In genomic region chr20:5222919-5223634, GRCh38 we compare ENCODE assay signal across 8 cellular contexts.
DNase-seq lines count a peak whose midpoint lies in the region; ATAC-seq, FAIRE-seq and TF ChIP-seq lines count a peak whose summit lies in the region.

No MANE protein-coding gene starts in this region.

- peak; percentile 95 for TF ChIP-seq RAD21 in HepG2 (CRISPR knock-in tag; IDR thresholded peaks at IDR 0.05)

- H3K4me1 ChIP-seq in HepG2 (ENCODE audit: insufficient read depth, low read length): peaks cover 17% of the 10 kb centered on the region

- no peaks in the 10 kb centered on the region; a peak in 1 of 5 replicates for H3K36me3 ChIP-seq in HepG2 (replicated peaks in 1 of 2; ENCODE audit: control insufficient read depth in 1 of 2, insufficient read depth in 2 of 2, low read length in 2 of 2)

- peak; percentile 95 for TF ChIP-seq CTCF in VCaP (conservative IDR thresholded peaks at IDR 0.05)
- TF ChIP-seq CTCF in HepG2 (CRISPR knock-in tag; IDR thresholded peaks at IDR 0.05): peak; percentile 98

- no peaks in the 10 kb centered on the region for H3K27me3 ChIP-seq in HepG2 (ENCODE audit: control insufficient read depth in 1 of 2, insufficient read depth in 2 of 2, low read length in 2 of 2)

- 37% methylated on average over 11 of the region's 11 CpGs for WGBS in HepG2 (ENCODE audit: low lambda C conversion rate)

- no TSS peak for BruUV-seq in HepG2 (replicated peaks; lab: Mats Ljungman, UMichigan)

- POLR2A ChIA-PET in HepG2 (lab: Yijun Ruan, JAX): interaction anchor here (1.0 to 1.5 kb wide), 2 partner anchors 11 to 103 kb away, joined by 3 to 8 read pairs; partner anchors contain the start of gene PCNA

- in situ Hi-C loops in HepG2 (cut with HindIII; ENCODE audit: extremely low pct_ligation_motif_present, low pct_unique_long_range_greater_than_20kb): no loop called here

- H3K4me3 ChIP-seq in HepG2 (replicated peaks in 1 of 3; ENCODE audit: insufficient read depth in 1 of 3, low read depth in 2 of 3, low read length in 3 of 3): no peak overlapping the region

- CTCF ChIA-PET in HepG2 (lab: Yijun Ruan, JAX; ENCODE audit: low intra/inter-chr PET ratio, low total read pairs): interaction anchor here (1.4 to 4.8 kb wide), 3 partner anchors 17 to 30 kb away, joined by 5 to 66 read pairs (median 6); no protein-coding TSS in a partner anchor

- intact Hi-C loops in HepG2 (cut with micrococcal nuclease; ENCODE audit: unreplicated experiment): loop anchor here (1.0 kb wide), 2 partner anchors 18 to 97 kb away; no protein-coding TSS in a partner anchor

- no peaks in the 10 kb centered on the region for H3K9me3 ChIP-seq in HepG2 (ENCODE audit: low read length)

- peak; percentile 83 for DNase-seq in AG20443 (ENCODE audit: low spot score)
- DNase-seq in NCI-H1092 (lab: John Stamatoyannopoulos, UW): peak; percentile 5
- DNase-seq in cerebellar cortex (ENCODE audit: low spot score): peak; percentile 43
- DNase-seq in HepG2 (ENCODE audit: low spot score): peak; percentile 67
- peak; percentile 27 for DNase-seq in stimulated activated CD8-positive, alpha-beta memory T cell treated with anti-CD3 and anti-CD28 coated beads, Interleukin-12 subunit alpha, Interleukin-12 subunit beta, amount 100 ng/mL, for 1 hour (ENCODE audit: low read depth)

- no peak overlapping the region for H2AFZ ChIP-seq in HepG2 (ENCODE audit: low read length)

- TF ChIP-seq EP300 in HepG2 (IDR thresholded peaks at IDR 0.05; ENCODE audit: low read depth in 2 of 2, low read length in 2 of 2): no peak
- no peak for TF ChIP-seq EP300 in HepG2 (CRISPR knock-in tag; IDR thresholded peaks at IDR 0.05; ENCODE audit: borderline replicate concordance)

- peak; percentile 85 for FAIRE-seq in HepG2 (lab: Jason Lieb, UNC)

- H3K27ac ChIP-seq in VCaP (no peak overlapping the region), HepG2 (ENCODE audit: extremely low read length, insufficient read depth, low read length) (no peak overlapping the region)

- H3K79me2 ChIP-seq in HepG2 (ENCODE audit: insufficient read depth, low read length): no peaks in the 10 kb centered on the region

- no peak for TF ChIP-seq POLR2A in HepG2 (IDR thresholded peaks at IDR 0.05; ENCODE audit: insufficient read depth in 1 of 2, low read depth in 2 of 2, low read length in 2 of 2)

- H3K4me2 ChIP-seq in HepG2 (ENCODE audit: low read depth, low read length): no peak overlapping the region

- ATAC-seq in GM18867 (IDR thresholded peaks at IDR 0.05; ENCODE audit: unreplicated experiment) (peak; percentile 60), HepG2 (peak; percentile 75), HG02840 (IDR thresholded peaks at IDR 0.05; ENCODE audit: low FRiP score, unreplicated experiment) (no peak)

- no peak overlapping the region for H3K9ac ChIP-seq in HepG2 (ENCODE audit: insufficient read depth, low read depth, low read length)

- H4K20me1 ChIP-seq in HepG2 (ENCODE audit: insufficient read depth, low read length): no peaks in the 10 kb centered on the region

TF ChIP-seq in HepG2, 621 proteins besides CTCF, POLR2A, EP300 and RAD21 (continues in another document):
- TF ChIP-seq ETV5 (CRISPR knock-in tag; IDR thresholded peaks at IDR 0.05; ENCODE audit: borderline replicate concordance) (0 out of 2 replicates have a peak, but pooled peaks have one; percentile 18), ZNF746 (CRISPR knock-in tag; IDR thresholded peaks at IDR 0.05) (no peak), TCF12 (IDR thresholded peaks at IDR 0.05) (no peak), TCF12 (CRISPR knock-in tag; IDR thresholded peaks at IDR 0.05) (no peak), ERF (CRISPR knock-in tag; IDR thresholded peaks at IDR 0.05) (peak; percentile 59; the same call in 1 of the 2 replicates), IRF2 (CRISPR knock-in tag; IDR thresholded peaks at IDR 0.05) (0 out of 2 replicates have a peak, but pooled peaks have one; percentile 51), SIX1 (CRISPR knock-in tag; IDR thresholded peaks at IDR 0.05; ENCODE audit: borderline replicate concordance) (no peak), PRDM4 (CRISPR knock-in tag; IDR thresholded peaks at IDR 0.05; ENCODE audit: borderline replicate concordance) (no peak)
- TF ChIP-seq, protein P1, sequence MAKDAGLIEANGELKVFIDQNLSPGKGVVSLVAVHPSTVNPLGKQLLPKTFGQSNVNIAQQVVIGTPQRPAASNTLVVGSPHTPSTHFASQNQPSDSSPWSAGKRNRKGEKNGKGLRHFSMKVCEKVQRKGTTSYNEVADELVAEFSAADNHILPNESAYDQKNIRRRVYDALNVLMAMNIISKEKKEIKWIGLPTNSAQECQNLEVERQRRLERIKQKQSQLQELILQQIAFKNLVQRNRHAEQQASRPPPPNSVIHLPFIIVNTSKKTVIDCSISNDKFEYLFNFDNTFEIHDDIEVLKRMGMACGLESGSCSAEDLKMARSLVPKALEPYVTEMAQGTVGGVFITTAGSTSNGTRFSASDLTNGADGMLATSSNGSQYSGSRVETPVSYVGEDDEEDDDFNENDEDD (CRISPR knock-in tag; IDR thresholded peaks at IDR 0.05; ENCODE audit: borderline replicate concordance): no peak
- TF ChIP-seq, protein P2, sequence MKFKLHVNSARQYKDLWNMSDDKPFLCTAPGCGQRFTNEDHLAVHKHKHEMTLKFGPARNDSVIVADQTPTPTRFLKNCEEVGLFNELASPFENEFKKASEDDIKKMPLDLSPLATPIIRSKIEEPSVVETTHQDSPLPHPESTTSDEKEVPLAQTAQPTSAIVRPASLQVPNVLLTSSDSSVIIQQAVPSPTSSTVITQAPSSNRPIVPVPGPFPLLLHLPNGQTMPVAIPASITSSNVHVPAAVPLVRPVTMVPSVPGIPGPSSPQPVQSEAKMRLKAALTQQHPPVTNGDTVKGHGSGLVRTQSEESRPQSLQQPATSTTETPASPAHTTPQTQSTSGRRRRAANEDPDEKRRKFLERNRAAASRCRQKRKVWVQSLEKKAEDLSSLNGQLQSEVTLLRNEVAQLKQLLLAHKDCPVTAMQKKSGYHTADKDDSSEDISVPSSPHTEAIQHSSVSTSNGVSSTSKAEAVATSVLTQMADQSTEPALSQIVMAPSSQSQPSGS (CRISPR knock-in tag; IDR thresholded peaks at IDR 0.05): no peak
- TF ChIP-seq, protein P3, sequence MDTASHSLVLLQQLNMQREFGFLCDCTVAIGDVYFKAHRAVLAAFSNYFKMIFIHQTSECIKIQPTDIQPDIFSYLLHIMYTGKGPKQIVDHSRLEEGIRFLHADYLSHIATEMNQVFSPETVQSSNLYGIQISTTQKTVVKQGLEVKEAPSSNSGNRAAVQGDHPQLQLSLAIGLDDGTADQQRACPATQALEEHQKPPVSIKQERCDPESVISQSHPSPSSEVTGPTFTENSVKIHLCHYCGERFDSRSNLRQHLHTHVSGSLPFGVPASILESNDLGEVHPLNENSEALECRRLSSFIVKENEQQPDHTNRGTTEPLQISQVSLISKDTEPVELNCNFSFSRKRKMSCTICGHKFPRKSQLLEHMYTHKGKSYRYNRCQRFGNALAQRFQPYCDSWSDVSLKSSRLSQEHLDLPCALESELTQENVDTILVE (CRISPR knock-in tag; IDR thresholded peaks at IDR 0.05): 0 out of 2 replicates have a peak, but pooled peaks have one; percentile 38
- TF ChIP-seq, protein P4, sequence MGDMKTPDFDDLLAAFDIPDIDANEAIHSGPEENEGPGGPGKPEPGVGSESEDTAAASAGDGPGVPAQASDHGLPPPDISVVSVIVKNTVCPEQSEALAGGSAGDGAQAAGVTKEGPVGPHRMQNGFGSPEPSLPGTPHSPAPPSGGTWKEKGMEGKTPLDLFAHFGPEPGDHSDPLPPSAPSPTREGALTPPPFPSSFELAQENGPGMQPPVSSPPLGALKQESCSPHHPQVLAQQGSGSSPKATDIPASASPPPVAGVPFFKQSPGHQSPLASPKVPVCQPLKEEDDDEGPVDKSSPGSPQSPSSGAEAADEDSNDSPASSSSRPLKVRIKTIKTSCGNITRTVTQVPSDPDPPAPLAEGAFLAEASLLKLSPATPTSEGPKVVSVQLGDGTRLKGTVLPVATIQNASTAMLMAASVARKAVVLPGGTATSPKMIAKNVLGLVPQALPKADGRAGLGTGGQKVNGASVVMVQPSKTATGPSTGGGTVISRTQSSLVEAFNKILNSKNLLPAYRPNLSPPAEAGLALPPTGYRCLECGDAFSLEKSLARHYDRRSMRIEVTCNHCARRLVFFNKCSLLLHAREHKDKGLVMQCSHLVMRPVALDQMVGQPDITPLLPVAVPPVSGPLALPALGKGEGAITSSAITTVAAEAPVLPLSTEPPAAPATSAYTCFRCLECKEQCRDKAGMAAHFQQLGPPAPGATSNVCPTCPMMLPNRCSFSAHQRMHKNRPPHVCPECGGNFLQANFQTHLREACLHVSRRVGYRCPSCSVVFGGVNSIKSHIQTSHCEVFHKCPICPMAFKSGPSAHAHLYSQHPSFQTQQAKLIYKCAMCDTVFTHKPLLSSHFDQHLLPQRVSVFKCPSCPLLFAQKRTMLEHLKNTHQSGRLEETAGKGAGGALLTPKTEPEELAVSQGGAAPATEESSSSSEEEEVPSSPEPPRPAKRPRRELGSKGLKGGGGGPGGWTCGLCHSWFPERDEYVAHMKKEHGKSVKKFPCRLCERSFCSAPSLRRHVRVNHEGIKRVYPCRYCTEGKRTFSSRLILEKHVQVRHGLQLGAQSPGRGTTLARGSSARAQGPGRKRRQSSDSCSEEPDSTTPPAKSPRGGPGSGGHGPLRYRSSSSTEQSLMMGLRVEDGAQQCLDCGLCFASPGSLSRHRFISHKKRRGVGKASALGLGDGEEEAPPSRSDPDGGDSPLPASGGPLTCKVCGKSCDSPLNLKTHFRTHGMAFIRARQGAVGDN (CRISPR knock-in tag; IDR thresholded peaks at IDR 0.05): no peak
- TF ChIP-seq, protein P5, sequence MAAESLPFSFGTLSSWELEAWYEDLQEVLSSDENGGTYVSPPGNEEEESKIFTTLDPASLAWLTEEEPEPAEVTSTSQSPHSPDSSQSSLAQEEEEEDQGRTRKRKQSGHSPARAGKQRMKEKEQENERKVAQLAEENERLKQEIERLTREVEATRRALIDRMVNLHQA (CRISPR knock-in tag; IDR thresholded peaks at IDR 0.05): no peak

Comparison
In these comparisons a context has a peak if more than half of its experiments do, and no peak if none do; other contexts are left out.
1. DNase-seq: peak in every context shown above with its lines; median percentile 83 in AG20443; 67 in HepG2; 43 in cerebellar cortex; 27 in stimulated activated CD8-positive, alpha-beta memory T cell treated with anti-CD3 and anti-CD28 coated beads, Interleukin-12 subunit alpha, Interleukin-12 subunit beta, amount 100 ng/mL, for 1 hour; 5 in NCI-H1092.